Comparison of ENCODE assay signal across 26 cellular contexts in the genomic region with DNA sequence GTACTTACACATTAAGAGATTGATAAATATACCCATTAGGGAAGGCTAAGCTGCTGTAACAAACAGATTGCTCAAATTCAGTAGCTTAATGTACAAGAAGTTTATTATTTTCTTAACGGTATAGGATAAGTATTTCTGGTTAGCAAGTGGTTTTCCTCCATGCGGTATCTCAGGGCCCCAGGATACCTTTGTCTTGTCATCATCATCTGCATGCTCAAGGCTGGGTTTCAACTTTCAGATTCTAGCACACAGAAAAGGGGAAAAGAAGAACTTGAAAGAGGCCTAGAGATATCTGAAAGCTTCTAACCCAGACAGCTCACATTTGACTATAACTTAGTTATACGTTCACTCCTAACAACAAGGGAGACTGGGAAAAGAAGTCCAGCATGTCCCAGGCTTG.
"Had no signal": no experiment of that assay in that cellular context is flagged by ENCODE, and none has a peak within 500 bp of the region (broad histone marks: within the 10 kb centered on the region; RNA-seq: fewer than 3 reads in every experiment).

No MANE protein-coding gene starts in this region.

- H3K4me1 ChIP-seq: stomach, suprapubic skin, testis, thyroid gland, tibial artery, tibial nerve, transverse colon, upper lobe of left lung, upper lobe of right lung, uterus, vagina had no signal

- H3K4me3 ChIP-seq: stomach, suprapubic skin, testis, thoracic aorta, thyroid gland, tibial artery, tibial nerve, transverse colon, upper lobe of left lung, upper lobe of right lung, uterus, vagina had no signal

- H3K27me3 ChIP-seq: stomach, suprapubic skin, testis, thyroid gland, tibial artery, tibial nerve, transverse colon, upper lobe of left lung, upper lobe of right lung, uterus, vagina had no signal

- H3K9me3 ChIP-seq: testis, thoracic aorta, thyroid gland, tibial nerve, transverse colon, upper lobe of left lung, upper lobe of right lung, uterus, vagina had no signal

- H3K27ac ChIP-seq: stomach, suprapubic skin, testis, thoracic aorta, thyroid gland, tibial artery, tibial nerve, transverse colon, upper lobe of left lung, upper lobe of right lung, uterus, vagina had no signal

- DNase-seq: stimulated activated CD4-positive, alpha-beta T cell treated with anti-CD3 and anti-CD28 coated beads, Interleukin-2, amount 100 ng/mL, for 48 hours; stimulated activated CD4-positive, alpha-beta T cell treated with anti-CD3 and anti-CD28 coated beads, Interleukin-4, amount 100 ng/mL, for 1 hour; stimulated activated CD4-positive, alpha-beta T cell treated with anti-CD3 and anti-CD28 coated beads, Interleukin-4, amount 100 ng/mL, for 24 hours; stimulated activated CD4-positive, alpha-beta T cell treated with anti-CD3 and anti-CD28 coated beads, Interleukin-4, amount 100 ng/mL, for 4 hours; stimulated activated CD8-positive, alpha-beta memory T cell treated with anti-CD3 and anti-CD28 coated beads, Interleukin-4, amount 100 ng/mL, for 48 hours; stimulated activated naive B cell treated with anti-CD40 and anti-IgM and Interleukin-4, amounts not matched to agents 10 μg/mL and 1 μg/mL and 100 μg/mL, for 72 hours; stimulated activated naive CD4-positive, alpha-beta T cell; stimulated activated naive CD4-positive, alpha-beta T cell treated with Interleukin-2 at 50 U/mL for 16 hours; stimulated activated naive CD8-positive, alpha-beta T cell treated with anti-CD3 and anti-CD28 coated beads, Interleukin-15, amount 100 ng/mL, for 72 hours; stimulated activated naive CD8-positive, alpha-beta T cell treated with anti-CD3 and anti-CD28 coated beads, Interleukin-15, Interleukin-2, amounts not matched to agents 100 U/mL and 50 U/mL, for 24 hours; stomach; substantia nigra; testis; thyroid gland; tibial artery; transverse colon; trophoblast cell; upper lobe of left lung; upper lobe of right lung; uterus had no signal

- H3K36me3 ChIP-seq: stomach, suprapubic skin, thoracic aorta, thyroid gland, tibial artery, tibial nerve, transverse colon, upper lobe of left lung, upper lobe of right lung, uterus, vagina had no signal

- ATAC-seq: stimulated activated effector memory CD8-positive, alpha-beta T cell treated with anti-CD3 and anti-CD28 coated beads, Interleukin-12 subunit alpha, Interleukin-12 subunit beta, amount 100 ng/mL, for 72 hours; stimulated activated memory B cell treated with anti-CD40 and anti-IgM and Interleukin-4, amounts not matched to agents 10 μg/mL and 1 μg/mL and 100 μg/mL, for 72 hours; stimulated activated naive B cell treated with anti-CD40 and anti-IgM and Interleukin-4, amounts not matched to agents 10 μg/mL and 1 μg/mL and 100 μg/mL, for 72 hours; stimulated activated naive CD8-positive, alpha-beta T cell treated with anti-CD3 and anti-CD28 coated beads, Interleukin-15, amount 100 ng/mL, for 72 hours; stimulated activated naive CD8-positive, alpha-beta T cell treated with anti-CD3 and anti-CD28 coated beads, Interleukin-15, Interleukin-2, amounts not matched to agents 100 U/mL and 50 U/mL, for 24 hours; upper lobe of right lung had no signal
